9 cellular contexts compared by ENCODE assay signal in the genomic region with DNA sequence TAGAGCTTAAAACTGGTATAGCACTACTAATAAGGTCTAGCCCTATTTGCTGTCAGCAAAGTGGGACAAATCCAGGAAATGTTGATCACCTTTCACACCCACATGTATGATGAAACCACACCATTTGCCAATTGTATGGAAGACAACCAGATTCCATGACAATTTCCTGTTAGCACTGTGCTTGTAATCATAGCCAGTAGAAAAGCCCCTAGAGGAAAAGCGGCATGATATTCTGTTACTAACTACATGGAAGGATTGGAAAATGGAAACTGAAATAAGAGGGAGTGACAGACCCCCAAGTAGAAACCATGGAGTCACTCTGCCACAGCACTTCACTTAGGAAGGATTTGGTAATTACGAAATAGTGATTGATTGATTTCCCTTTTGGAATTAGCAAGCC. TPM values are rescaled to one million over a fixed set of nuclear protein-coding genes. Genes with fewer than 3 reads are reported as not detected.
DNase-seq lines count a peak whose midpoint lies in the region; ATAC-seq and TF ChIP-seq lines count a peak whose summit lies in the region.
"Had no signal": no experiment of that assay in that cellular context is flagged by ENCODE, and none has a peak within 500 bp of the region (broad histone marks: within the 10 kb centered on the region; RNA-seq: fewer than 3 reads in every experiment).

No MANE protein-coding gene starts in this region.

- peaks cover 6% of the 10 kb centered on the region for H3K27me3 Mint-ChIP-seq in activated CD4-positive, alpha-beta T cell treated with anti-CD3 and anti-CD28 coated beads, Interleukin-2, amount 10 ng/mL, durations not matched to agents 24 days and 14 days
- H3K27me3 Mint-ChIP-seq in activated B cell treated with CpG ODN at 0.5 μM for 24 hours (peaks cover 12% of the 10 kb centered on the region), chondrocyte (ENCODE audit: low read depth) (no peaks in the 10 kb centered on the region)

- H3K36me3 Mint-ChIP-seq in activated CD4-positive, alpha-beta T cell treated with anti-CD3 and anti-CD28 coated beads, Interleukin-2, amount 10 ng/mL, durations not matched to agents 24 days and 14 days (ENCODE audit: low read depth): peaks cover 6% of the 10 kb centered on the region
- H3K36me3 Mint-ChIP-seq in activated B cell treated with CpG ODN at 0.5 μM for 24 hours (ENCODE audit: low read depth) (peaks cover 4% of the 10 kb centered on the region), chondrocyte (ENCODE audit: low read depth) (no peaks in the 10 kb centered on the region)

- H3K36me3 ChIP-seq in iPS-18a (ENCODE audit: control insufficient read depth, low read depth, low read length) (no peaks in the 10 kb centered on the region), stomach (no peaks in the 10 kb centered on the region)
- H3K36me3 ChIP-seq: gastrocnemius medialis had no signal

- H3K4me3 Mint-ChIP-seq in activated CD4-positive, alpha-beta T cell treated with anti-CD3 and anti-CD28 coated beads, Interleukin-2, amount 10 ng/mL, durations not matched to agents 24 days and 14 days: peak overlapping the region; percentile 82
- peak overlapping the region; percentile 25 for H3K4me3 Mint-ChIP-seq in activated B cell treated with CpG ODN at 0.5 μM for 24 hours
- no peak overlapping the region for H3K4me3 Mint-ChIP-seq in chondrocyte (ENCODE audit: unreplicated experiment)

- CTCF ChIA-PET in activated B cell treated with CpG ODN at 0.5 μM for 24 hours (lab: Charles Lee) (interaction anchor here (0.7 to 1.6 kb wide), 3 partner anchors 14 to 1195 kb away, joined by 3 to 5 read pairs (median 3); a partner anchor contains a TSS), GM10248 (lab: Yijun Ruan, JAX) (interaction anchor here (0.9 to 2.9 kb wide), 8 partner anchors 8 to 97 kb away, joined by 3 to 8 read pairs (median 4); a partner anchor contains a TSS)

- intact Hi-C loops in activated CD4-positive, alpha-beta T cell treated with anti-CD3 and anti-CD28 coated beads, Interleukin-2, amount 10 ng/mL, durations not matched to agents 24 days and 14 days (cut with micrococcal nuclease): loop anchor here (10.0 kb wide), 2 partner anchors 361 to 789 kb away; a partner anchor contains a TSS
- intact Hi-C loops in activated B cell treated with CpG ODN at 0.5 μM for 24 hours (cut with micrococcal nuclease): loop anchor here (10.0 kb wide), 1 partner anchor 201 kb away; no protein-coding TSS in a partner anchor
- intact Hi-C loops in stomach (cut with DNase I; ENCODE audit: low total_unique reads): no loop called here

- H3K9me3 Mint-ChIP-seq in activated CD4-positive, alpha-beta T cell treated with anti-CD3 and anti-CD28 coated beads, Interleukin-2, amount 10 ng/mL, durations not matched to agents 24 days and 14 days: no peaks in the 10 kb centered on the region
- H3K9me3 Mint-ChIP-seq in activated B cell treated with CpG ODN at 0.5 μM for 24 hours: no peaks in the 10 kb centered on the region
- no peaks in the 10 kb centered on the region for H3K9me3 Mint-ChIP-seq in chondrocyte (ENCODE audit: low read depth)

- peaks cover 34% of the 10 kb centered on the region for H3K4me1 ChIP-seq in iPS-18a (ENCODE audit: control insufficient read depth, low read depth, low read length)
- H3K4me1 ChIP-seq in stomach: peaks cover 28 to 56% (median 46%) of the 10 kb centered on the region in 4 donors

- no peak for DNase-seq in activated CD4-positive, alpha-beta T cell treated with anti-CD3 and anti-CD28 coated beads, Interleukin-2, amount 10 ng/mL, durations not matched to agents 24 days and 14 days
- no peak for DNase-seq in activated CD4-positive, alpha-beta T cell treated with anti-CD3 and anti-CD28 coated beads for 48 hours
- DNase-seq in activated B cell treated with CpG ODN at 0.5 μM for 24 hours (no peak), stomach (no peak), GM10248 (ENCODE audit: extremely low spot score) (no peak), chondrocyte (ENCODE audit: low spot score) (no peak)
- DNase-seq: gastrocnemius medialis had no signal

- no peak overlapping the region for H3K9ac ChIP-seq in iPS-18a (ENCODE audit: low read length)

- no peak for TF ChIP-seq EP300 in stomach (IDR thresholded peaks at IDR 0.05)

- no peak overlapping the region for H3K27ac ChIP-seq in iPS-18a (ENCODE audit: low read length)
- peak overlapping the region; percentile 53 to 96 (median 81) for H3K27ac ChIP-seq in stomach

- TF ChIP-seq POLR2A in stomach (IDR thresholded peaks at IDR 0.05): no peak

- peaks cover 13% of the 10 kb centered on the region for H3K27me3 ChIP-seq in iPS-18a (ENCODE audit: control insufficient read depth, insufficient read depth, low read length)
- no peaks in the 10 kb centered on the region for H3K27me3 ChIP-seq in stomach
- H3K27me3 ChIP-seq: gastrocnemius medialis had no signal

- peaks cover 55% of the 10 kb centered on the region for H3K4me1 Mint-ChIP-seq in activated CD4-positive, alpha-beta T cell treated with anti-CD3 and anti-CD28 coated beads, Interleukin-2, amount 10 ng/mL, durations not matched to agents 24 days and 14 days
- H3K4me1 Mint-ChIP-seq in activated B cell treated with CpG ODN at 0.5 μM for 24 hours: peaks cover 49% of the 10 kb centered on the region
- peaks cover 47% of the 10 kb centered on the region for H3K4me1 Mint-ChIP-seq in chondrocyte (ENCODE audit: low read depth)

- no peak for ATAC-seq in activated B cell treated with CpG ODN at 0.5 μM for 24 hours (ENCODE audit: low read depth)
- no peak for ATAC-seq in GM18511 (IDR thresholded peaks at IDR 0.05; ENCODE audit: unreplicated experiment)
- ATAC-seq: gastrocnemius medialis had no signal

- H3K27ac Mint-ChIP-seq in activated CD4-positive, alpha-beta T cell treated with anti-CD3 and anti-CD28 coated beads, Interleukin-2, amount 10 ng/mL, durations not matched to agents 24 days and 14 days: no peak overlapping the region
- H3K27ac Mint-ChIP-seq in activated B cell treated with CpG ODN at 0.5 μM for 24 hours (no peak overlapping the region), chondrocyte (ENCODE audit: unreplicated experiment) (no peak overlapping the region)

- no peak for TF ChIP-seq CTCF in activated B cell treated with CpG ODN at 0.5 μM for 24 hours (IDR thresholded peaks at IDR 0.05)
- TF ChIP-seq CTCF in stomach (IDR thresholded peaks at IDR 0.05): no peak
- no peak for TF ChIP-seq CTCF in GM10248 (IDR thresholded peaks at IDR 0.05; ENCODE audit: control extremely low read depth, extremely low read depth, low read depth, missing control alignments)
- TF ChIP-seq CTCF in chondrocyte (IDR thresholded peaks at IDR 0.05): no peak

- POLR2A ChIA-PET in activated B cell treated with CpG ODN at 0.5 μM for 24 hours (lab: Charles Lee): interaction anchor here (1.9 to 2.2 kb wide), 2 partner anchors 14 to 75 kb away, joined by 7 to 12 read pairs; a partner anchor contains a TSS
- POLR2A ChIA-PET in GM10248 (lab: Yijun Ruan, JAX): interaction anchor here (1.4 kb wide), 1 partner anchor 175 kb away, joined by 4 read pairs; a partner anchor contains a TSS

- 36 to 63% (median 44%) methylated on average over 2 of the region's 2 CpGs for WGBS in stomach, 5 donors

- H3K9me3 ChIP-seq in iPS-18a (ENCODE audit: control insufficient read depth, low read depth, low read length) (no peaks in the 10 kb centered on the region), stomach (no peaks in the 10 kb centered on the region)
- H3K9me3 ChIP-seq: gastrocnemius medialis had no signal

- H3K4me3 ChIP-seq in iPS-18a (ENCODE audit: low read length): peak overlapping the region; percentile 66
- H3K4me3 ChIP-seq in stomach: peak overlapping the region; percentile 45 to 77 (median 73)

RNA-seq across cellular contexts. Expression of a gene that starts 0.9 kb away (rescaled TPM):
- total RNA-seq in activated CD4-positive, alpha-beta T cell treated with anti-CD3 and anti-CD28 coated beads, Interleukin-2, amount 10 ng/mL, durations not matched to agents 24 days and 14 days: not detected in 2 replicates
- 0.53 TPM in 1 of 2 replicates, not detected in the other for total RNA-seq in activated B cell treated with CpG ODN at 0.5 μM for 24 hours
- 10 to 100 TPM in 2 of 5 donors, 1 to 10 TPM in 3; 5.4 to 32.7 (median 8.8) TPM for total RNA-seq in stomach
- 1 to 10 TPM; 2.3 to 4.8 (median 4.0) TPM for polyA plus RNA-seq in stomach
- 0.35 to 0.65 TPM (median 0.46 TPM) in 3 replicates for total RNA-seq in chondrocyte

RNA-seq across cellular contexts. Expression of a gene that starts 3.3 kb away (rescaled TPM):
- total RNA-seq in activated CD4-positive, alpha-beta T cell treated with anti-CD3 and anti-CD28 coated beads, Interleukin-2, amount 10 ng/mL, durations not matched to agents 24 days and 14 days: 5.5 and 6.0 TPM in 2 replicates
- total RNA-seq in activated B cell treated with CpG ODN at 0.5 μM for 24 hours (8.5 and 10.2 TPM in 2 replicates), stomach (10 to 100 TPM in 1 of 5 donors, 1 to 10 TPM in 3, not detected in 1; 6.7 to 11.0 (median 8.1) TPM), chondrocyte (4.3 to 5.9 TPM (median 5.0 TPM) in 3 replicates)
- 1 to 10 TPM; 3.5 to 6.6 (median 5.2) TPM for polyA plus RNA-seq in stomach

RNA-seq across cellular contexts. Expression of a gene that starts 14.0 kb away (rescaled TPM):
- 11.3 and 12.1 TPM in 2 replicates for total RNA-seq in activated CD4-positive, alpha-beta T cell treated with anti-CD3 and anti-CD28 coated beads, Interleukin-2, amount 10 ng/mL, durations not matched to agents 24 days and 14 days
- 12.3 and 14.7 TPM in 2 replicates for total RNA-seq in activated B cell treated with CpG ODN at 0.5 μM for 24 hours
- total RNA-seq in stomach: 10 to 100 TPM in 4 of 5 donors, 1 to 10 TPM in 1; 3.5 to 56.7 (median 23.7) TPM
- polyA plus RNA-seq in stomach: 10 to 100 TPM in 2 of 3 donors, 1 to 10 TPM in 1; 8.1 to 20.3 (median 11.8) TPM
- 15.9 to 19.4 TPM (median 17.0 TPM) in 3 replicates for total RNA-seq in chondrocyte
